In the genomic region with DNA sequence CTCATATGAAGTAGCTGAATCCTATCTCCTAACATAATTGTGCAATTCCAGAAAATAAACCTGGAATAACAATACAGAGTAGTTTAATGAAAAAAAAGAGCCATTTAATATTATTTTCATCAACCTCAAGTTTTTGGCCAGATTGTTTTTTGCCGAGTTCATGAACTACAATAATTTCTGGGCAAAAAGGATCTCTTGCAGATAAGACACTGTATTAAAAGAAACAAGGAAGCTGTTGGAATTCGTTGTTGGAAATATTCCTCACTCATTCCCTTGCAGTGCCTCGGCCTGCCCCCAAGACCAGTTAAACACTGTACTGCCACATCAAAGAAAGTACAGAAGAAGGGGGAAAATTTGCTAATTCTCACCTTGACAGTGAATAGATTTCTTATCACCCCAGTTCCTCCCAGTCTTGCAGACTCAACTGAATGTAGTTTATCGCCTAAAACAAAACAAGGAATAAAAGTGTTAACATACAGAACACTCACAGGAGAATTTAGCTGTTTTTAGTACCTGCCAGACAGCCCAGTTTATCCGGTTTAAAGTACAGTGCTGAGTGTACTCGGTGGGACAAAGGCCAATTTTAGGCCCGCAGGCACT, we compare ENCODE assay signal across 1 cellular context.
TF ChIP-seq lines count a peak whose summit lies in the region.

No MANE protein-coding gene starts in this region.

TF ChIP-seq in endothelial cell of umbilical vein, 7 proteins besides CTCF, POLR2A, EP300 and RAD21:
- TF ChIP-seq FOS (IDR thresholded peaks at IDR 0.05; ENCODE audit: borderline replicate concordance, insufficient read depth, low read length) (no peak), EZH2 (IDR thresholded peaks at IDR 0.05; ENCODE audit: borderline replicate concordance, low read depth, low read length, severe bottlenecking) (no peak), POLR2AphosphoS5 (IDR thresholded peaks at IDR 0.05; ENCODE audit: insufficient read depth, low read depth, low read length) (no peak), MAX (IDR thresholded peaks at IDR 0.05; ENCODE audit: insufficient read depth, insufficient read length) (no peak), GATA2 (IDR thresholded peaks at IDR 0.05; ENCODE audit: insufficient read depth, insufficient read length, low read depth, low read length) (no peak), MYC (IDR thresholded peaks at IDR 0.05; ENCODE audit: low read depth, low read length) (no peak), JUN (IDR thresholded peaks at IDR 0.05; ENCODE audit: borderline replicate concordance, insufficient read depth, insufficient read length, low read depth) (no peak)
